In the genomic region with DNA sequence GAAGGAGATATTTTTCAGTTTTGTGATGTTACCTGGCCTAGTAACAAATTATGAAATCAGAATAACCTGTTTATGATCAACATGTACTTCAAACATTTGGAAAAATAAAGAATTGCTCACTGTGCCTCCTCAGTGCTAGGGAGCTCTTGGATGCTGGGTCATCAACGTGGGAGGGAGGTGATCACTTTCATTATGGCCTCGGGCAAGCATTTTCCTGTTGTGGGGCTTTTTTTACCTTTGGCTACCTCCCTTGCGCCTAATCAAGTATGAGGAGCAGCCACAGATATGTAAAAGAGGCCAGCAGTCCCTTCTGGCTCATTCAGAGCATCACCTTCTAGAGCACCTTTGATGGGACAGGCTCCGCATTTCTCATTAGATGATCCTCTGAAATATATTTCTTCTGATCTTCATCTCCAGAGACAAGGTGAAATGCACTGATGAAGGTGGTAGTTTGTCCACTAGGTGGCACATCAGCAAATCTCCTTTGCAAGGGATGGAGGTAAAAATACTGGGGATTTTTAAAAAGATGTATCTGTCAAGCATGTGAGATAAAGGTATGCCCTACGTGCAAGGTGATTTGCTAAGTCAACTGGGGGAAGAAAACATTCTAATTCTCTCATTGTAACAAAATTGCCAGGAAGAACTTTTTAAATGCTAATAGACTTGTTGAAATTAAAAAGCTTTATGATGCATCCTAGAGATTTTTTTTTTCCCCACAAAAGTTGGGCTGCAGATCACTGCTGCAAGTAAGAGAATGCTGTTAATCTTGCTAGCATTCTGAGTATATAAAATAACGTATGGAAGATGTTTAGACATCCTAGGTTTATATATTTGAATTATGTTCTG, we compare ENCODE assay signal across 8 cellular contexts.
DNase-seq lines count a peak whose midpoint lies in the region; ATAC-seq, FAIRE-seq and TF ChIP-seq lines count a peak whose summit lies in the region.

No MANE protein-coding gene starts in this region.

- H3K4me3 ChIP-seq in pancreas, result no peak overlapping the region

- no peaks in the 10 kb centered on the region for H3K4me1 ChIP-seq in pancreas

- 32 to 36% methylated on average over 6 of the region's 6 CpGs for WGBS in pancreas, 2 donors

- intact Hi-C loops in pancreas (cut with DNase I), result loop anchor here in 1 of 3 donors (10.0 kb wide), 1 partner anchor 390 kb away; no protein-coding TSS in a partner anchor

- no peak overlapping the region for H3K27ac ChIP-seq in pancreas

- H3K27me3 ChIP-seq in pancreas, result no peaks in the 10 kb centered on the region

- peak; percentile 34 for FAIRE-seq in pancreas (lab: Jason Lieb, UNC)

- H3K36me3 ChIP-seq in pancreas, result no peaks in the 10 kb centered on the region

- no peaks in the 10 kb centered on the region for H3K9me3 ChIP-seq in pancreas

- DNase-seq in NCI-H1105 treated with DMSO at 0.1 percent for 48 hours (lab: John Stamatoyannopoulos, UW) (peak; percentile 42), NCI-H1105 (lab: John Stamatoyannopoulos, UW) (no peak), NCI-H1694 treated with DMSO at 0.1 percent for 48 hours (lab: John Stamatoyannopoulos, UW) (peak; percentile 3), fibroblast of the conjunctiva (ENCODE audit: low read depth) (peak; percentile 36), pancreas (peak in 2 of 6 donors; percentile 14 to 34), DMS114 treated with DMSO at 0.1 percent for 48 hours (lab: John Stamatoyannopoulos, UW; ENCODE audit: unreplicated experiment) (no peak)
- DNase-seq in activated CD4-positive, alpha-beta T cell treated with anti-CD3 and anti-CD28 coated beads, Interleukin-2, amount 50 U/mL, for 4 hours, result peak; percentile 34 to 39

- peak; percentile 30 to 69 (median 54) for TF ChIP-seq CTCF in pancreas (IDR thresholded peaks at IDR 0.05)

- peak; percentile 65 for ATAC-seq in GM21526 (IDR thresholded peaks at IDR 0.05; ENCODE audit: low FRiP score, unreplicated experiment)
- peak in 3 of 4 donors; percentile 69 to 79 (median 72) for ATAC-seq in pancreas

Comparison
In these comparisons a context has a peak if more than half of its experiments do, and no peak if none do; other contexts are left out.
1. DNase-seq: peak in NCI-H1105 treated with DMSO at 0.1 percent for 48 hours (single experiment), NCI-H1694 treated with DMSO at 0.1 percent for 48 hours (single experiment), activated CD4-positive, alpha-beta T cell treated with anti-CD3 and anti-CD28 coated beads, Interleukin-2, amount 50 U/mL, for 4 hours (2 of 2) and fibroblast of the conjunctiva (single experiment); none in NCI-H1105 (single experiment) and DMS114 treated with DMSO at 0.1 percent for 48 hours (single experiment).